In the genomic region with DNA sequence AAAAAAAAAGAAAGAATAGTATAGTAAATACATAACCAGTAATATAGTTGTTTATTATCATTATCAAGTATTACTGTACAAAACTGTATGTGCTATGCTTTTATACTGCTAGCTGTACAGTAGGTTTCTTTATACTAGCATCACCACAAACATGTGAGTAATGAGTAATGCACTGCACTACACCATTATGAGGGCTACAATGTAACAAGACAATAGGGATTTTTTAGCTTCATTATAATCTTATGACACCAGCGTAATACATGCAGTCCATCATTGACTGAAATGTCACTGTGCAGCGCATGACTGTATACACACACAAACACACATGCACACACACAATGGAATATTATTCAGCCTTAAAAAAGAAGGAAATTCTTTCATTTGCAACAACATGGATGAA, we compare ENCODE assay signal across 25 cellular contexts.
"Had no signal": no experiment of that assay in that cellular context is flagged by ENCODE, and none has a peak within 500 bp of the region (broad histone marks: within the 10 kb centered on the region; RNA-seq: fewer than 3 reads in every experiment).

No MANE protein-coding gene starts in this region.

- H3K36me3 ChIP-seq: adrenal gland, breast epithelium, WERI-Rb-1 had no signal

- H3K4me1 ChIP-seq: adrenal gland, body of pancreas, breast epithelium had no signal

- H3K4me3 ChIP-seq: adrenal gland, body of pancreas, breast epithelium, SK-N-MC had no signal

- H3K27me3 Mint-ChIP-seq: activated naive CD4-positive, alpha-beta T cell treated with anti-CD3 and anti-CD28 coated beads, Interleukin-2, amount 50 U/mL, for 24 hours; activated T-cell treated with anti-CD3 and anti-CD28 coated beads, Interleukin-2, amount 50 U/mL, for 24 hours had no signal

- H3K4me3 Mint-ChIP-seq: activated CD4-positive, alpha-beta T cell treated with anti-CD3 and anti-CD28 coated beads, Interleukin-2, amount 10 ng/mL, durations not matched to agents 7 days and 5 days; activated CD8-positive, alpha-beta T cell treated with anti-CD3 and anti-CD28 coated beads, Interleukin-2, amount 10 ng/mL, durations not matched to agents 7 days and 5 days; activated naive CD4-positive, alpha-beta T cell treated with anti-CD3 and anti-CD28 coated beads, Interleukin-2, amount 50 U/mL, for 24 hours; activated T-cell treated with anti-CD3 and anti-CD28 coated beads, Interleukin-2, amount 50 U/mL, for 24 hours had no signal

- H3K36me3 Mint-ChIP-seq: activated naive CD4-positive, alpha-beta T cell treated with anti-CD3 and anti-CD28 coated beads, Interleukin-2, amount 50 U/mL, for 24 hours had no signal

- ATAC-seq: activated CD8-positive, alpha-beta T cell treated with anti-CD3 and anti-CD28 coated beads, Interleukin-2, amount 10 ng/mL, durations not matched to agents 7 days and 5 days; body of pancreas; Right ventricle myocardium inferior had no signal

- H3K27ac Mint-ChIP-seq: activated CD4-positive, alpha-beta T cell treated with anti-CD3 and anti-CD28 coated beads, Interleukin-2, amount 10 ng/mL, durations not matched to agents 7 days and 5 days; activated CD8-positive, alpha-beta T cell treated with anti-CD3 and anti-CD28 coated beads, Interleukin-2, amount 10 ng/mL, durations not matched to agents 7 days and 5 days; activated naive CD4-positive, alpha-beta T cell treated with anti-CD3 and anti-CD28 coated beads, Interleukin-2, amount 50 U/mL, for 24 hours; activated T-cell treated with anti-CD3 and anti-CD28 coated beads, Interleukin-2, amount 50 U/mL, for 24 hours; activated T-helper 2 cell treated with anti-CD3 and anti-CD28 coated beads, Interferon-gamma antibody, Interleukin-2, Interleukin-4, amounts not matched to agents 10 μg/mL and 5 μg/mL and 100 μg/mL, durations not matched to agents 14 hours and 24 hours and 36 hours had no signal

- DNase-seq: activated CD4-positive, alpha-beta T cell treated with anti-CD3 and anti-CD28 coated beads for 1 hour; activated CD4-positive, alpha-beta T cell treated with anti-CD3 and anti-CD28 coated beads, Interleukin-2, amount 10 ng/mL, durations not matched to agents 7 days and 5 days; activated CD4-positive, alpha-beta T cell treated with anti-CD3 and anti-CD28 coated beads, Interleukin-2, amount 50 U/mL, for 48 hours; activated CD4-positive, CD25-positive, alpha-beta regulatory T cell; activated CD8-positive, alpha-beta T cell treated with anti-CD3 and anti-CD28 coated beads, Interleukin-2, amount 10 ng/mL, durations not matched to agents 7 days and 5 days; activated gamma-delta T cell; activated naive CD4-positive, alpha-beta T cell treated with Interleukin-2 at 50 U/mL for 16 hours; activated T-cell treated with anti-CD3 and anti-CD28 coated beads, Interleukin-2, amount 50 U/mL, for 24 hours; adrenal gland; body of pancreas; NCI-H1105; NCI-H1417 treated with DMSO at 0.1 percent for 48 hours; NCI-H187 treated with DMSO at 0.1 percent for 48 hours; NCI-H2081; NCI-H226; NCI-H524 treated with DMSO at 0.1 percent for 48 hours; SIG-M5; T1000; WERI-Rb-1 had no signal

- H3K9me3 ChIP-seq: adrenal gland, body of pancreas, breast epithelium had no signal

- H3K27me3 ChIP-seq: adrenal gland, body of pancreas, breast epithelium had no signal

- H3K9me3 Mint-ChIP-seq: activated CD4-positive, alpha-beta T cell treated with anti-CD3 and anti-CD28 coated beads, Interleukin-2, amount 10 ng/mL, durations not matched to agents 7 days and 5 days; activated T-helper 2 cell treated with anti-CD3 and anti-CD28 coated beads, Interferon-gamma antibody, Interleukin-2, Interleukin-4, amounts not matched to agents 10 μg/mL and 5 μg/mL and 100 μg/mL, durations not matched to agents 14 hours and 24 hours and 36 hours had no signal

- H3K27ac ChIP-seq: adrenal gland, body of pancreas, breast epithelium, RWPE1, SK-N-MC, WERI-Rb-1 had no signal

- H3K4me1 Mint-ChIP-seq: activated CD4-positive, alpha-beta T cell treated with anti-CD3 and anti-CD28 coated beads, Interleukin-2, amount 10 ng/mL, durations not matched to agents 7 days and 5 days; activated naive CD4-positive, alpha-beta T cell treated with anti-CD3 and anti-CD28 coated beads, Interleukin-2, amount 50 U/mL, for 24 hours had no signal
